2 cellular contexts compared by ENCODE assay signal in the genomic region with DNA sequence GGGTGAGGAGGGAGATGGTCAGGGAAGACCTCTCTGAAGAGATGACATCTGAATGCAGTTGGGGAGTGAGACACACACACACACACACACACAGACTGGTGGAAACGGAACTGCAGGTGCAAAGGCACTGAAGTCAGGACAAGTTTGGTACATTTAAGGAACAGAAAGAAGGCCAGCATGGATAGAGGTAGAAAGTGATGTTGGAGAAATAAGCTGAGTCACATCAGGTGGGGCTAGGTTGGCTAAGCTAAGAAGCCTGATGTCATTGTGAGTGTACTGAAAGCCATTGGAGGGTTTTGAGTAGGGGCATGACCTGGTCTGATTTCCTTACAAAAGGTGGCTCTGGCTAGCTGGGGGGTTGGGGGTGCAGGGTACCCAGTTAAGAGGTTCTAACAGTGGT.
A peak's percentile ranks its signal among the peaks of the same experiment; 100 is the strongest.
TF ChIP-seq lines count a peak whose summit lies in the region.

No MANE protein-coding gene starts in this region.

TF ChIP-seq in HCT116, 20 proteins besides CTCF, POLR2A, EP300 and RAD21:
- TF ChIP-seq EZH2phosphoT487 (IDR thresholded peaks at IDR 0.05; ENCODE audit: borderline replicate concordance) (no peak), SIN3A (IDR thresholded peaks at IDR 0.05; ENCODE audit: low read depth) (no peak), SRF (IDR thresholded peaks at IDR 0.05; ENCODE audit: low read depth) (no peak), EZH2 (IDR thresholded peaks at IDR 0.05) (no peak), ZFX (IDR thresholded peaks at IDR 0.05) (no peak), JUND (IDR thresholded peaks at IDR 0.05) (no peak), ZBTB33 (IDR thresholded peaks at IDR 0.05; ENCODE audit: extremely low read depth, insufficient replicate concordance, low read length) (no peak)

TF ChIP-seq in GM12878, 131 proteins besides CTCF, POLR2A, EP300 and RAD21:
- TF ChIP-seq MYB (IDR thresholded peaks at IDR 0.05; ENCODE audit: borderline replicate concordance, low read depth, low read length) (no peak), EED (IDR thresholded peaks at IDR 0.05; ENCODE audit: low read depth) (peak; percentile 46; the same call in 1 of the 2 replicates)
